ENCODE assay signal across 1 cellular context in the genomic region with DNA sequence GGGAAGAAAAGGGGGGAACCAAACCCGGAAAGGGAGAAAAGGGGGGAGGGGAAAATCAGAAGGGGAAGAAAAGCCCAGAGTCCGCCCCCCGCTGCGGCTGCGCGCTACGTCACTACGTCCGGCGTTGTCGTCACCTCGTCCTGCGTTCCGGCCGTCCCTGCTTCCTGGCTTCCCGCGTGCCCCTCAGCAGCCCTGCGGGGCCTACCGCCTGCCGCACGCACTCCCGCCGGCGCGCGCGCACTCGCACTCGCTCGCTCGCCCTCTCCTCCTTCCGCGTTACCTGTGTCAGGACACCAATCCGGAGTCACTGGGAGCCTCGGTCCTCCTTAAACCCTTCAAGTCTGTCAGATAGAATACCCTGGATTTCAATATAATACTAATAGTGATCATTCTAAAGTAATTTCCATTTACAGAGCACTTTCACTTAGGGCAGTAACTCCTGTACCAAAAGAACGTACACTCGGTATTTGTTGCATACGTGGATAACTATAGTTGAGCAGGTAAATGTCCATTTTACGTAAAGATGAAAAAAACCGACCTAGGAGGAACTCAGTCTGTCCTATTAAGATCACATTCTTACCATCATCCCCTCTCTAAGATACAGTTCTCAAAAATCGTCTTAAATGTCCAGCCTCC.
TF ChIP-seq lines count a peak whose summit lies in the region.

A gene (minus strand): TSS at position 113 of the 636 bp plus-strand sequence. CDS start 120,615 bp downstream, outside the sequence.

TF ChIP-seq in HepG2, 621 proteins besides CTCF, POLR2A, EP300 and RAD21 (continued from another document and continues in another):
- TF ChIP-seq, protein P1, sequence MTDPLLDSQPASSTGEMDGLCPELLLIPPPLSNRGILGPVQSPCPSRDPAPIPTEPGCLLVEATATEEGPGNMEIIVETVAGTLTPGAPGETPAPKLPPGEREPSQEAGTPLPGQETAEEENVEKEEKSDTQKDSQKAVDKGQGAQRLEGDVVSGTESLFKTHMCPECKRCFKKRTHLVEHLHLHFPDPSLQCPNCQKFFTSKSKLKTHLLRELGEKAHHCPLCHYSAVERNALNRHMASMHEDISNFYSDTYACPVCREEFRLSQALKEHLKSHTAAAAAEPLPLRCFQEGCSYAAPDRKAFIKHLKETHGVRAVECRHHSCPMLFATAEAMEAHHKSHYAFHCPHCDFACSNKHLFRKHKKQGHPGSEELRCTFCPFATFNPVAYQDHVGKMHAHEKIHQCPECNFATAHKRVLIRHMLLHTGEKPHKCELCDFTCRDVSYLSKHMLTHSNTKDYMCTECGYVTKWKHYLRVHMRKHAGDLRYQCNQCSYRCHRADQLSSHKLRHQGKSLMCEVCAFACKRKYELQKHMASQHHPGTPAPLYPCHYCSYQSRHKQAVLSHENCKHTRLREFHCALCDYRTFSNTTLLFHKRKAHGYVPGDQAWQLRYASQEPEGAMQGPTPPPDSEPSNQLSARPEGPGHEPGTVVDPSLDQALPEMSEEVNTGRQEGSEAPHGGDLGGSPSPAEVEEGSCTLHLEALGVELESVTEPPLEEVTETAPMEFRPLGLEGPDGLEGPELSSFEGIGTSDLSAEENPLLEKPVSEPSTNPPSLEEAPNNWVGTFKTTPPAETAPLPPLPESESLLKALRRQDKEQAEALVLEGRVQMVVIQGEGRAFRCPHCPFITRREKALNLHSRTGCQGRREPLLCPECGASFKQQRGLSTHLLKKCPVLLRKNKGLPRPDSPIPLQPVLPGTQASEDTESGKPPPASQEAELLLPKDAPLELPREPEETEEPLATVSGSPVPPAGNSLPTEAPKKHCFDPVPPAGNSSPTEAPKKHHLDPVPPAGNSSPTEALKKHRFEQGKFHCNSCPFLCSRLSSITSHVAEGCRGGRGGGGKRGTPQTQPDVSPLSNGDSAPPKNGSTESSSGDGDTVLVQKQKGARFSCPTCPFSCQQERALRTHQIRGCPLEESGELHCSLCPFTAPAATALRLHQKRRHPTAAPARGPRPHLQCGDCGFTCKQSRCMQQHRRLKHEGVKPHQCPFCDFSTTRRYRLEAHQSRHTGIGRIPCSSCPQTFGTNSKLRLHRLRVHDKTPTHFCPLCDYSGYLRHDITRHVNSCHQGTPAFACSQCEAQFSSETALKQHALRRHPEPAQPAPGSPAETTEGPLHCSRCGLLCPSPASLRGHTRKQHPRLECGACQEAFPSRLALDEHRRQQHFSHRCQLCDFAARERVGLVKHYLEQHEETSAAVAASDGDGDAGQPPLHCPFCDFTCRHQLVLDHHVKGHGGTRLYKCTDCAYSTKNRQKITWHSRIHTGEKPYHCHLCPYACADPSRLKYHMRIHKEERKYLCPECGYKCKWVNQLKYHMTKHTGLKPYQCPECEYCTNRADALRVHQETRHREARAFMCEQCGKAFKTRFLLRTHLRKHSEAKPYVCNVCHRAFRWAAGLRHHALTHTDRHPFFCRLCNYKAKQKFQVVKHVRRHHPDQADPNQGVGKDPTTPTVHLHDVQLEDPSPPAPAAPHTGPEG (CRISPR knock-in tag; IDR thresholded peaks at IDR 0.05): 0 out of 2 replicates have a peak, but pooled peaks have one; percentile 32
- peak; percentile 74 for TF ChIP-seq IRF2 (CRISPR knock-in tag; IDR thresholded peaks at IDR 0.05)
- TF ChIP-seq FLYWCH1 (CRISPR knock-in tag; IDR thresholded peaks at IDR 0.05): no peak
- TF ChIP-seq TEAD2 (CRISPR knock-in tag; IDR thresholded peaks at IDR 0.05): no peak
- TF ChIP-seq HNRNPLL (IDR thresholded peaks at IDR 0.05; ENCODE audit: low read depth, low read length, poor library complexity, severe bottlenecking): peak; percentile 87
- TF ChIP-seq, protein P2, sequence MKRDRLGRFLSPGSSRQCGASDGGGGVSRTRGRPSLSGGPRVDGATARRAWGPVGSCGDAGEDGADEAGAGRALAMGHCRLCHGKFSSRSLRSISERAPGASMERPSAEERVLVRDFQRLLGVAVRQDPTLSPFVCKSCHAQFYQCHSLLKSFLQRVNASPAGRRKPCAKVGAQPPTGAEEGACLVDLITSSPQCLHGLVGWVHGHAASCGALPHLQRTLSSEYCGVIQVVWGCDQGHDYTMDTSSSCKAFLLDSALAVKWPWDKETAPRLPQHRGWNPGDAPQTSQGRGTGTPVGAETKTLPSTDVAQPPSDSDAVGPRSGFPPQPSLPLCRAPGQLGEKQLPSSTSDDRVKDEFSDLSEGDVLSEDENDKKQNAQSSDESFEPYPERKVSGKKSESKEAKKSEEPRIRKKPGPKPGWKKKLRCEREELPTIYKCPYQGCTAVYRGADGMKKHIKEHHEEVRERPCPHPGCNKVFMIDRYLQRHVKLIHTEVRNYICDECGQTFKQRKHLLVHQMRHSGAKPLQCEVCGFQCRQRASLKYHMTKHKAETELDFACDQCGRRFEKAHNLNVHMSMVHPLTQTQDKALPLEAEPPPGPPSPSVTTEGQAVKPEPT (CRISPR knock-in tag; IDR thresholded peaks at IDR 0.05; ENCODE audit: low read depth): peak; percentile 84; the same call in 1 of the 2 replicates
- TF ChIP-seq, protein P3, sequence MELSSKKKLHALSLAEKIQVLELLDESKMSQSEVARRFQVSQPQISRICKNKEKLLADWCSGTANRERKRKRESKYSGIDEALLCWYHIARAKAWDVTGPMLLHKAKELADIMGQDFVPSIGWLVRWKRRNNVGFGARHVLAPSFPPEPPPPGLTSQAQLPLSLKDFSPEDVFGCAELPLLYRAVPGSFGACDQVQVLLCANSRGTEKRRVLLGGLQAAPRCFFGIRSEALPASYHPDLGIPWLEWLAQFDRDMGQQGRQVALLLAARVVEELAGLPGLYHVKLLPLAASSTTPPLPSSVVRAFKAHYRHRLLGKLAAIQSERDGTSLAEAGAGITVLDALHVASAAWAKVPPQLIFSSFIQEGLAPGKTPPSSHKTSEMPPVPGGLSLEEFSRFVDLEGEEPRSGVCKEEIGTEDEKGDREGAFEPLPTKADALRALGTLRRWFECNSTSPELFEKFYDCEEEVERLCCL (CRISPR knock-in tag; IDR thresholded peaks at IDR 0.05; ENCODE audit: borderline replicate concordance): 0 out of 2 replicates have a peak, but pooled peaks have one; percentile 38
- peak; percentile 59; the same call in 1 of the 2 replicates for TF ChIP-seq ZBTB7B (CRISPR knock-in tag; IDR thresholded peaks at IDR 0.05)
- no peak for TF ChIP-seq ZNF749 (CRISPR knock-in tag; IDR thresholded peaks at IDR 0.05; ENCODE audit: borderline replicate concordance)
- TF ChIP-seq, protein P4, sequence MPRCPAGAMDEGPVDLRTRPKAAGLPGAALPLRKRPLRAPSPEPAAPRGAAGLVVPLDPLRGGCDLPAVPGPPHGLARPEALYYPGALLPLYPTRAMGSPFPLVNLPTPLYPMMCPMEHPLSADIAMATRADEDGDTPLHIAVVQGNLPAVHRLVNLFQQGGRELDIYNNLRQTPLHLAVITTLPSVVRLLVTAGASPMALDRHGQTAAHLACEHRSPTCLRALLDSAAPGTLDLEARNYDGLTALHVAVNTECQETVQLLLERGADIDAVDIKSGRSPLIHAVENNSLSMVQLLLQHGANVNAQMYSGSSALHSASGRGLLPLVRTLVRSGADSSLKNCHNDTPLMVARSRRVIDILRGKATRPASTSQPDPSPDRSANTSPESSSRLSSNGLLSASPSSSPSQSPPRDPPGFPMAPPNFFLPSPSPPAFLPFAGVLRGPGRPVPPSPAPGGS (CRISPR knock-in tag; IDR thresholded peaks at IDR 0.05): no peak
- peak; percentile 80 for TF ChIP-seq HOXD1 (CRISPR knock-in tag; IDR thresholded peaks at IDR 0.05)
- TF ChIP-seq, protein P5, sequence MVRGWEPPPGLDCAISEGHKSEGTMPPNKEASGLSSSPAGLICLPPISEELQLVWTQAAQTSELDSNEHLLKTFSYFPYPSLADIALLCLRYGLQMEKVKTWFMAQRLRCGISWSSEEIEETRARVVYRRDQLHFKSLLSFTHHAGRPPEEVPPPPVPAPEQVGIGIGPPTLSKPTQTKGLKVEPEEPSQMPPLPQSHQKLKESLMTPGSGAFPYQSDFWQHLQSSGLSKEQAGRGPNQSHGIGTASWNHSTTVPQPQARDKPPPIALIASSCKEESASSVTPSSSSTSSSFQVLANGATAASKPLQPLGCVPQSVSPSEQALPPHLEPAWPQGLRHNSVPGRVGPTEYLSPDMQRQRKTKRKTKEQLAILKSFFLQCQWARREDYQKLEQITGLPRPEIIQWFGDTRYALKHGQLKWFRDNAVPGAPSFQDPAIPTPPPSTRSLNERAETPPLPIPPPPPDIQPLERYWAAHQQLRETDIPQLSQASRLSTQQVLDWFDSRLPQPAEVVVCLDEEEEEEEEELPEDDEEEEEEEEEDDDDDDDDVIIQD (CRISPR knock-in tag; IDR thresholded peaks at IDR 0.05; ENCODE audit: low read depth): peak; percentile 34; the same call in 1 of the 2 replicates
- TF ChIP-seq, protein P6, sequence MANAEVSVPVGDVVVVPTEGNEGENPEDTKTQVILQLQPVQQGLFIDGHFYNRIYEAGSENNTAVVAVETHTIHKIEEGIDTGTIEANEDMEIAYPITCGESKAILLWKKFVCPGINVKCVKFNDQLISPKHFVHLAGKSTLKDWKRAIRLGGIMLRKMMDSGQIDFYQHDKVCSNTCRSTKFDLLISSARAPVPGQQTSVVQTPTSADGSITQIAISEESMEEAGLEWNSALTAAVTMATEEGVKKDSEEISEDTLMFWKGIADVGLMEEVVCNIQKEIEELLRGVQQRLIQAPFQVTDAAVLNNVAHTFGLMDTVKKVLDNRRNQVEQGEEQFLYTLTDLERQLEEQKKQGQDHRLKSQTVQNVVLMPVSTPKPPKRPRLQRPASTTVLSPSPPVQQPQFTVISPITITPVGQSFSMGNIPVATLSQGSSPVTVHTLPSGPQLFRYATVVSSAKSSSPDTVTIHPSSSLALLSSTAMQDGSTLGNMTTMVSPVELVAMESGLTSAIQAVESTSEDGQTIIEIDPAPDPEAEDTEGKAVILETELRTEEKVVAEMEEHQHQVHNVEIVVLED (CRISPR knock-in tag; IDR thresholded peaks at IDR 0.05; ENCODE audit: borderline replicate concordance): peak; percentile 99
- no peak for TF ChIP-seq HNRNPH1 (optimal IDR thresholded peaks at IDR 0.05; ENCODE audit: low read depth, low read length)
- TF ChIP-seq ZNF772 (CRISPR knock-in tag; IDR thresholded peaks at IDR 0.05): peak; percentile 84
- peak; percentile 78; the same call in 1 of the 2 replicates for TF ChIP-seq EEA1 (CRISPR knock-in tag; IDR thresholded peaks at IDR 0.05; ENCODE audit: borderline replicate concordance)
- TF ChIP-seq ISL2 (CRISPR knock-in tag; IDR thresholded peaks at IDR 0.05): peak; percentile 57
- TF ChIP-seq SPEN (CRISPR knock-in tag; IDR thresholded peaks at IDR 0.05; ENCODE audit: low read depth): peak; percentile 97
- TF ChIP-seq POGZ (CRISPR knock-in tag; IDR thresholded peaks at IDR 0.05): peak; percentile 71; the same call in 1 of the 2 replicates
- TF ChIP-seq CAMTA2 (CRISPR knock-in tag; IDR thresholded peaks at IDR 0.05; ENCODE audit: borderline replicate concordance): no peak
- TF ChIP-seq, protein P7, sequence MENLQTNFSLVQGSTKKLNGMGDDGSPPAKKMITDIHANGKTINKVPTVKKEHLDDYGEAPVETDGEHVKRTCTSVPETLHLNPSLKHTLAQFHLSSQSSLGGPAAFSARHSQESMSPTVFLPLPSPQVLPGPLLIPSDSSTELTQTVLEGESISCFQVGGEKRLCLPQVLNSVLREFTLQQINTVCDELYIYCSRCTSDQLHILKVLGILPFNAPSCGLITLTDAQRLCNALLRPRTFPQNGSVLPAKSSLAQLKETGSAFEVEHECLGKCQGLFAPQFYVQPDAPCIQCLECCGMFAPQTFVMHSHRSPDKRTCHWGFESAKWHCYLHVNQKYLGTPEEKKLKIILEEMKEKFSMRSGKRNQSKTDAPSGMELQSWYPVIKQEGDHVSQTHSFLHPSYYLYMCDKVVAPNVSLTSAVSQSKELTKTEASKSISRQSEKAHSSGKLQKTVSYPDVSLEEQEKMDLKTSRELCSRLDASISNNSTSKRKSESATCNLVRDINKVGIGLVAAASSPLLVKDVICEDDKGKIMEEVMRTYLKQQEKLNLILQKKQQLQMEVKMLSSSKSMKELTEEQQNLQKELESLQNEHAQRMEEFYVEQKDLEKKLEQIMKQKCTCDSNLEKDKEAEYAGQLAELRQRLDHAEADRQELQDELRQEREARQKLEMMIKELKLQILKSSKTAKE (CRISPR knock-in tag; IDR thresholded peaks at IDR 0.05; ENCODE audit: borderline replicate concordance): 0 out of 2 replicates have a peak, but pooled peaks have one; percentile 22
- TF ChIP-seq, protein P8, sequence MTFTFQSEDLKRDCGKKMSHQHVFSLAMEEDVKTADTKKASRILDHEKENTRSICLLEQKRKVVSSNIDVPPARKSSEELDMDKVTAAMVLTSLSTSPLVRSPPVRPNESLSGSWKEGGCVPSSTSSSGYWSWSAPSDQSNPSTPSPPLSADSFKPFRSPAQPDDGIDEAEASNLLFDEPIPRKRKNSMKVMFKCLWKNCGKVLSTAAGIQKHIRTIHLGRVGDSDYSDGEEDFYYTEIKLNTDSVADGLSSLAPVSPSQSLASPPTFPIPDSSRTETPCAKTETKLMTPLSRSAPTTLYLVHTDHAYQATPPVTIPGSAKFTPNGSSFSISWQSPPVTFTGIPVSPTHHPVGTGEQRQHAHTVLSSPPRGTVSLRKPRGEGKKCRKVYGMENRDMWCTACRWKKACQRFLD (CRISPR knock-in tag; IDR thresholded peaks at IDR 0.05; ENCODE audit: borderline replicate concordance): no peak
- no peak for TF ChIP-seq ARNT (IDR thresholded peaks at IDR 0.05)
- TF ChIP-seq ZNF124 (CRISPR knock-in tag; IDR thresholded peaks at IDR 0.05): no peak; the same call in 1 of the 2 replicates
- TF ChIP-seq, protein P9, sequence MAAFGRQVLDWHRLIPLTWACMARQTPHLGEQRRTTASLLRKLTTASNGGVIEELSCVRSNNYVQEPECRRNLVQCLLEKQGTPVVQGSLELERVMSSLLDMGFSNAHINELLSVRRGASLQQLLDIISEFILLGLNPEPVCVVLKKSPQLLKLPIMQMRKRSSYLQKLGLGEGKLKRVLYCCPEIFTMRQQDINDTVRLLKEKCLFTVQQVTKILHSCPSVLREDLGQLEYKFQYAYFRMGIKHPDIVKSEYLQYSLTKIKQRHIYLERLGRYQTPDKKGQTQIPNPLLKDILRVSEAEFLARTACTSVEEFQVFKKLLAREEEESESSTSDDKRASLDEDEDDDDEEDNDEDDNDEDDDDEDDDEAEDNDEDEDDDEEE (CRISPR knock-in tag; IDR thresholded peaks at IDR 0.05): no peak
- TF ChIP-seq ZNF230 (CRISPR knock-in tag; IDR thresholded peaks at IDR 0.05): peak; percentile 40; the same call in 1 of the 2 replicates
- no peak for TF ChIP-seq IRX3 (CRISPR knock-in tag; IDR thresholded peaks at IDR 0.05; ENCODE audit: borderline replicate concordance, low read depth)
- TF ChIP-seq REPIN1 (CRISPR knock-in tag; IDR thresholded peaks at IDR 0.05; ENCODE audit: borderline replicate concordance, low read depth): peak; percentile 89
- TF ChIP-seq TBX3 (IDR thresholded peaks at IDR 0.05; ENCODE audit: borderline replicate concordance): no peak
- TF ChIP-seq ZNF713 (CRISPR knock-in tag; IDR thresholded peaks at IDR 0.05): 0 out of 2 replicates have a peak, but pooled peaks have one; percentile 34
- TF ChIP-seq AGO2 (optimal IDR thresholded peaks at IDR 0.05; ENCODE audit: low read depth, low read length): peak; percentile 79
- TF ChIP-seq, protein P10, sequence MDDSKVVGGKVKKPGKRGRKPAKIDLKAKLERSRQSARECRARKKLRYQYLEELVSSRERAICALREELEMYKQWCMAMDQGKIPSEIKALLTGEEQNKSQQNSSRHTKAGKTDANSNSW (CRISPR knock-in tag; IDR thresholded peaks at IDR 0.05; ENCODE audit: borderline replicate concordance): no peak
- TF ChIP-seq PAF1 (CRISPR knock-in tag; IDR thresholded peaks at IDR 0.05): no peak
- TF ChIP-seq, protein P11, sequence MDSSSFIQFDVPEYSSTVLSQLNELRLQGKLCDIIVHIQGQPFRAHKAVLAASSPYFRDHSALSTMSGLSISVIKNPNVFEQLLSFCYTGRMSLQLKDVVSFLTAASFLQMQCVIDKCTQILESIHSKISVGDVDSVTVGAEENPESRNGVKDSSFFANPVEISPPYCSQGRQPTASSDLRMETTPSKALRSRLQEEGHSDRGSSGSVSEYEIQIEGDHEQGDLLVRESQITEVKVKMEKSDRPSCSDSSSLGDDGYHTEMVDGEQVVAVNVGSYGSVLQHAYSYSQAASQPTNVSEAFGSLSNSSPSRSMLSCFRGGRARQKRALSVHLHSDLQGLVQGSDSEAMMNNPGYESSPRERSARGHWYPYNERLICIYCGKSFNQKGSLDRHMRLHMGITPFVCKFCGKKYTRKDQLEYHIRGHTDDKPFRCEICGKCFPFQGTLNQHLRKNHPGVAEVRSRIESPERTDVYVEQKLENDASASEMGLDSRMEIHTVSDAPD (CRISPR knock-in tag; IDR thresholded peaks at IDR 0.05): 0 out of 2 replicates have a peak, but pooled peaks have one; percentile 20
